Comparison of ENCODE assay signal across 29 cellular contexts in genomic region chr6:84615987-84616386, GRCh38.
"Had no signal": no experiment of that assay in that cellular context is flagged by ENCODE, and none has a peak within 500 bp of the region (broad histone marks: within the 10 kb centered on the region; RNA-seq: fewer than 3 reads in every experiment).

No MANE protein-coding gene starts in this region.

- H3K27ac ChIP-seq: stomach, suprapubic skin, testis, thyroid gland, tibial artery, tibial nerve, transverse colon, upper lobe of left lung, upper lobe of right lung, uterus, vagina had no signal

- H3K36me3 ChIP-seq: stomach, suprapubic skin, thoracic aorta, thyroid gland, tibial artery, tibial nerve, transverse colon, upper lobe of left lung, upper lobe of right lung, uterus, vagina had no signal

- H3K9me3 Mint-ChIP-seq: type B pancreatic cell had no signal

- H3K9me3 ChIP-seq: stomach, testis, thoracic aorta, thyroid gland, tibial artery, tibial nerve, transverse colon, upper lobe of left lung, upper lobe of right lung, uterus, vagina had no signal

- H3K36me3 Mint-ChIP-seq: stimulated activated effector memory CD8-positive, alpha-beta T cell treated with anti-CD3 and anti-CD28 coated beads, Interleukin-12 subunit alpha, Interleukin-12 subunit beta, amount 100 ng/mL, for 72 hours; stimulated activated memory B cell treated with anti-CD40 and anti-IgM and Interleukin-4, amounts not matched to agents 10 μg/mL and 1 μg/mL and 100 μg/mL, for 72 hours; stimulated activated naive B cell treated with anti-CD40 and anti-IgM and Interleukin-4, amounts not matched to agents 10 μg/mL and 1 μg/mL and 100 μg/mL, for 72 hours; type B pancreatic cell had no signal

- H3K4me3 ChIP-seq: stomach, suprapubic skin, testis, thoracic aorta, thyroid gland, tibial artery, tibial nerve, transverse colon, upper lobe of left lung, upper lobe of right lung, uterus, vagina had no signal

- H3K27me3 Mint-ChIP-seq: stimulated activated memory B cell treated with anti-CD40 and anti-IgM and Interleukin-4, amounts not matched to agents 10 μg/mL and 1 μg/mL and 100 μg/mL, for 72 hours; stimulated activated naive B cell treated with anti-CD40 and anti-IgM and Interleukin-4, amounts not matched to agents 10 μg/mL and 1 μg/mL and 100 μg/mL, for 72 hours; stimulated activated naive CD8-positive, alpha-beta T cell treated with anti-CD3 and anti-CD28 coated beads, Interleukin-15, amount 100 ng/mL, for 72 hours; stimulated activated naive CD8-positive, alpha-beta T cell treated with anti-CD3 and anti-CD28 coated beads, Interleukin-15, Interleukin-2, amounts not matched to agents 100 ng/mL and 50 ng/mL, for 24 hours; type B pancreatic cell had no signal

- FAIRE-seq: urothelium cell line had no signal

- ATAC-seq: stimulated activated effector memory CD8-positive, alpha-beta T cell treated with anti-CD3 and anti-CD28 coated beads, Interleukin-12 subunit alpha, Interleukin-12 subunit beta, amount 100 ng/mL, for 72 hours; stimulated activated memory B cell treated with anti-CD40 and anti-IgM and Interleukin-4, amounts not matched to agents 10 μg/mL and 1 μg/mL and 100 μg/mL, for 72 hours; stimulated activated naive B cell treated with anti-CD40 and anti-IgM and Interleukin-4, amounts not matched to agents 10 μg/mL and 1 μg/mL and 100 μg/mL, for 72 hours; stimulated activated naive CD8-positive, alpha-beta T cell treated with anti-CD3 and anti-CD28 coated beads, Interleukin-15, amount 100 ng/mL, for 72 hours; stimulated activated naive CD8-positive, alpha-beta T cell treated with anti-CD3 and anti-CD28 coated beads, Interleukin-15, Interleukin-2, amounts not matched to agents 100 U/mL and 50 U/mL, for 24 hours; upper lobe of right lung had no signal

- H3K4me1 ChIP-seq: stomach, suprapubic skin, testis, thyroid gland, transverse colon, upper lobe of left lung, upper lobe of right lung, uterus, vagina had no signal

- H3K4me1 Mint-ChIP-seq: stimulated activated effector memory CD8-positive, alpha-beta T cell treated with anti-CD3 and anti-CD28 coated beads, Interleukin-12 subunit alpha, Interleukin-12 subunit beta, amount 100 ng/mL, for 72 hours; stimulated activated memory B cell treated with anti-CD40 and anti-IgM and Interleukin-4, amounts not matched to agents 10 μg/mL and 1 μg/mL and 100 μg/mL, for 72 hours; stimulated activated naive B cell treated with anti-CD40 and anti-IgM and Interleukin-4, amounts not matched to agents 10 μg/mL and 1 μg/mL and 100 μg/mL, for 72 hours; stimulated activated naive CD8-positive, alpha-beta T cell treated with anti-CD3 and anti-CD28 coated beads, Interleukin-15, amount 100 ng/mL, for 72 hours had no signal

- H3K27ac Mint-ChIP-seq: stimulated activated effector memory CD8-positive, alpha-beta T cell treated with anti-CD3 and anti-CD28 coated beads, Interleukin-12 subunit alpha, Interleukin-12 subunit beta, amount 100 ng/mL, for 72 hours; stimulated activated memory B cell treated with anti-CD40 and anti-IgM and Interleukin-4, amounts not matched to agents 10 μg/mL and 1 μg/mL and 100 μg/mL, for 72 hours; stimulated activated naive B cell treated with anti-CD40 and anti-IgM and Interleukin-4, amounts not matched to agents 10 μg/mL and 1 μg/mL and 100 μg/mL, for 72 hours; stimulated activated naive CD8-positive, alpha-beta T cell treated with anti-CD3 and anti-CD28 coated beads, Interleukin-15, amount 100 ng/mL, for 72 hours; stimulated activated naive CD8-positive, alpha-beta T cell treated with anti-CD3 and anti-CD28 coated beads, Interleukin-15, Interleukin-2, amounts not matched to agents 100 ng/mL and 50 ng/mL, for 24 hours; type B pancreatic cell had no signal

- DNase-seq: stimulated activated CD4-positive, alpha-beta T cell treated with anti-CD3 and anti-CD28 coated beads, Interleukin-2, amount 100 ng/mL, for 48 hours; stimulated activated CD4-positive, alpha-beta T cell treated with anti-CD3 and anti-CD28 coated beads, Interleukin-4, amount 100 ng/mL, for 1 hour; stimulated activated CD4-positive, alpha-beta T cell treated with anti-CD3 and anti-CD28 coated beads, Interleukin-4, amount 100 ng/mL, for 24 hours; stimulated activated CD4-positive, alpha-beta T cell treated with anti-CD3 and anti-CD28 coated beads, Interleukin-4, amount 100 ng/mL, for 4 hours; stimulated activated CD8-positive, alpha-beta memory T cell treated with anti-CD3 and anti-CD28 coated beads, Interleukin-4, amount 100 ng/mL, for 48 hours; stimulated activated naive B cell treated with anti-CD40 and anti-IgM and Interleukin-4, amounts not matched to agents 10 μg/mL and 1 μg/mL and 100 μg/mL, for 72 hours; stimulated activated naive CD4-positive, alpha-beta T cell; stimulated activated naive CD4-positive, alpha-beta T cell treated with Interleukin-2 at 50 U/mL for 16 hours; stimulated activated naive CD8-positive, alpha-beta T cell treated with anti-CD3 and anti-CD28 coated beads, Interleukin-15, amount 100 ng/mL, for 72 hours; stimulated activated naive CD8-positive, alpha-beta T cell treated with anti-CD3 and anti-CD28 coated beads, Interleukin-15, Interleukin-2, amounts not matched to agents 100 U/mL and 50 U/mL, for 24 hours; stomach; substantia nigra; testis; thyroid gland; tibial artery; transverse colon; trophoblast cell; upper lobe of left lung; upper lobe of right lung; uterus had no signal

- H3K27me3 ChIP-seq: stomach, suprapubic skin, testis, thyroid gland, tibial artery, tibial nerve, transverse colon, upper lobe of left lung, upper lobe of right lung, uterus, vagina had no signal

- H3K4me3 Mint-ChIP-seq: stimulated activated effector memory CD8-positive, alpha-beta T cell treated with anti-CD3 and anti-CD28 coated beads, Interleukin-12 subunit alpha, Interleukin-12 subunit beta, amount 100 ng/mL, for 72 hours; stimulated activated memory B cell treated with anti-CD40 and anti-IgM and Interleukin-4, amounts not matched to agents 10 μg/mL and 1 μg/mL and 100 μg/mL, for 72 hours; stimulated activated naive B cell treated with anti-CD40 and anti-IgM and Interleukin-4, amounts not matched to agents 10 μg/mL and 1 μg/mL and 100 μg/mL, for 72 hours; stimulated activated naive CD8-positive, alpha-beta T cell treated with anti-CD3 and anti-CD28 coated beads, Interleukin-15, amount 100 ng/mL, for 72 hours; stimulated activated naive CD8-positive, alpha-beta T cell treated with anti-CD3 and anti-CD28 coated beads, Interleukin-15, Interleukin-2, amounts not matched to agents 100 ng/mL and 50 ng/mL, for 24 hours; type B pancreatic cell had no signal
